12 cellular contexts compared by ENCODE assay signal in the genomic region with DNA sequence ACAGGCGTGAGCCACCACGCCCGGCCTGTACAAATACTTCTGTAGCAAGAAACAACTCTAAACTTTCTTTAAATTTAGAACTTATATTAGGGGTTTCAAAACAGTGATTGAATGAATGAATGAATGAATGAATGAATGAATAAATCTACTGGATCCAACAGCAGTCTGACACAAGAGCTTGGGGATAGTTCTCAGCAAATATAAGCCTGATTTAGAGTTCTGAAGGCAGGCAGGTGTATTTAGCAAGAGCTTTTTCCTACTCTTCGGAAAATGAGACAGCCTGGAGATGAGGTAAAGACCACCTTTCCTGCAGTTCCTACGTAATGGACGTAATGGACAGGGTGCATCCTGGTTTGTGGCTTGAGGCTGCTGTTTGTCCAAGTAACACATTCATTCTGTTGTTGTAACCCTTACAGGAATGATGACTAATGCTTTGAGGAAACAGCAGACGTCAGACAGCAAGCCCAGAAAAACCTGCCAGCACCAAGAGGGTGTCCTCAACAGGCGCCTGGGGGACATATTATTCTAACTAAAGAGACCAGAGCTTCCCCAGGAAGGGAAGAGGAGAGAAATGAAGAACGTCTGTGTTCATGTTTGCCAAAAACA.
DNase-seq lines count a peak whose midpoint lies in the region; ATAC-seq and TF ChIP-seq lines count a peak whose summit lies in the region.
"Had no signal": no experiment of that assay in that cellular context is flagged by ENCODE, and none has a peak within 500 bp of the region (broad histone marks: within the 10 kb centered on the region; RNA-seq: fewer than 3 reads in every experiment).

No MANE protein-coding gene starts in this region.

- no peaks in the 10 kb centered on the region for H3K4me1 ChIP-seq in GM23248 (ENCODE audit: insufficient read depth)

- H3K4me3 Mint-ChIP-seq in activated CD8-positive, alpha-beta memory T cell treated with anti-CD3 and anti-CD28 coated beads, Interleukin-2, amount 10 ng/mL, durations not matched to agents 7 days and 5 days = no peak overlapping the region
- H3K4me3 Mint-ChIP-seq: activated naive CD8-positive, alpha-beta T cell treated with anti-CD3 and anti-CD28 coated beads, Interleukin-2, amount 50 U/mL, for 24 hours had no signal

- no peak overlapping the region for H3K4me2 ChIP-seq in GM23248 (ENCODE audit: unreplicated experiment)

- H3K9ac ChIP-seq in GM23248 = no peak overlapping the region

- H3K4me3 ChIP-seq in GM23248 (no peak overlapping the region), fibroblast of the aortic adventitia (ENCODE audit: low read depth, low read length) (no peak overlapping the region), skeletal muscle cell (ENCODE audit: low read depth, low read length) (no peak overlapping the region), WERI-Rb-1 (ENCODE audit: low read depth, low read length) (no peak overlapping the region)
- H3K4me3 ChIP-seq: vagina had no signal

- H3K27ac ChIP-seq in GM23248 (no peak overlapping the region), WERI-Rb-1 (no peak overlapping the region)
- H3K27ac ChIP-seq: vagina had no signal

- in situ Hi-C loops in GM23248 (cut with MboI) = no loop called here

- no peaks in the 10 kb centered on the region for H3K9me2 ChIP-seq in GM23248 (ENCODE audit: insufficient read depth)

- DNase-seq in GM23248 (peak; percentile 32), fibroblast of the aortic adventitia (ENCODE audit: low read depth) (peak; percentile 73), skeletal muscle cell (ENCODE audit: low read depth) (peak; percentile 64), WERI-Rb-1 (no peak), NCI-H524 treated with DMSO at 0.1 percent for 48 hours (lab: John Stamatoyannopoulos, UW) (no peak)
- DNase-seq in activated CD8-positive, alpha-beta memory T cell treated with anti-CD3 and anti-CD28 coated beads, Interleukin-2, amount 10 ng/mL, durations not matched to agents 7 days and 5 days = no peak
- DNase-seq: activated naive CD8-positive, alpha-beta T cell treated with anti-CD3 and anti-CD28 coated beads, Interleukin-2, amount 50 U/mL, for 24 hours; left colon; NCI-H1417 had no signal

- H3K4me1 Mint-ChIP-seq in activated CD8-positive, alpha-beta memory T cell treated with anti-CD3 and anti-CD28 coated beads, Interleukin-2, amount 10 ng/mL, durations not matched to agents 7 days and 5 days = peaks cover 2% of the 10 kb centered on the region
- H3K4me1 Mint-ChIP-seq: activated naive CD8-positive, alpha-beta T cell treated with anti-CD3 and anti-CD28 coated beads, Interleukin-2, amount 50 U/mL, for 24 hours had no signal

- TF ChIP-seq CTCF in fibroblast of the aortic adventitia (IDR thresholded peaks at IDR 0.05; ENCODE audit: insufficient read depth, low read length) = no peak
- TF ChIP-seq CTCF in WERI-Rb-1 (IDR thresholded peaks at IDR 0.05; ENCODE audit: low read depth, low read length) = no peak

- H3K9me3 Mint-ChIP-seq in activated CD8-positive, alpha-beta memory T cell treated with anti-CD3 and anti-CD28 coated beads, Interleukin-2, amount 10 ng/mL, durations not matched to agents 7 days and 5 days (ENCODE audit: low read depth) = peaks cover 3% of the 10 kb centered on the region
- H3K9me3 Mint-ChIP-seq: activated naive CD8-positive, alpha-beta T cell treated with anti-CD3 and anti-CD28 coated beads, Interleukin-2, amount 50 U/mL, for 24 hours had no signal

- peak; percentile 72 for ATAC-seq in SK-N-SH treated with all-trans-retinoic acid at 6 μM for 48 hours
- no peak for ATAC-seq in GM21576 (IDR thresholded peaks at IDR 0.05; ENCODE audit: unreplicated experiment)
- ATAC-seq in activated CD8-positive, alpha-beta memory T cell treated with anti-CD3 and anti-CD28 coated beads, Interleukin-2, amount 10 ng/mL, durations not matched to agents 7 days and 5 days = no peak
- ATAC-seq: activated naive CD8-positive, alpha-beta T cell treated with anti-CD3 and anti-CD28 coated beads, Interleukin-2, amount 50 U/mL, for 24 hours; left colon had no signal

- no peaks in the 10 kb centered on the region for H4K20me1 ChIP-seq in GM23248 (ENCODE audit: insufficient read depth)

- H3K9me3 ChIP-seq in GM23248 (ENCODE audit: low read depth) (no peaks in the 10 kb centered on the region), WERI-Rb-1 (ENCODE audit: severe bottlenecking) (no peaks in the 10 kb centered on the region)
- H3K9me3 ChIP-seq: vagina had no signal

- H2AFZ ChIP-seq in GM23248 = no peak overlapping the region

- 39 to 44% methylated on average over 9 of the region's 9 CpGs for WGBS in GM23248 (ENCODE audit: low coverage in 1 of 2, low lambda C conversion rate in 2 of 2, missing lambda C conversion rate in 2 of 2), 2 experiments

- H3K27ac Mint-ChIP-seq in activated CD8-positive, alpha-beta memory T cell treated with anti-CD3 and anti-CD28 coated beads, Interleukin-2, amount 10 ng/mL, durations not matched to agents 7 days and 5 days = no peak overlapping the region
- H3K27ac Mint-ChIP-seq: activated naive CD8-positive, alpha-beta T cell treated with anti-CD3 and anti-CD28 coated beads, Interleukin-2, amount 50 U/mL, for 24 hours had no signal

- no peaks in the 10 kb centered on the region for H3F3A ChIP-seq in GM23248 (ENCODE audit: insufficient read depth)

- CTCF ChIA-PET in activated CD8-positive, alpha-beta memory T cell treated with anti-CD3 and anti-CD28 coated beads, Interleukin-2, amount 10 ng/mL, durations not matched to agents 7 days and 5 days (lab: Charles Lee) = no interaction called here

- no peaks in the 10 kb centered on the region for H3K36me3 ChIP-seq in GM23248 (ENCODE audit: low read depth)
- no peaks in the 10 kb centered on the region for H3K36me3 ChIP-seq in WERI-Rb-1
- H3K36me3 ChIP-seq: vagina had no signal

- H3K27me3 ChIP-seq in GM23248 (replicated peaks; ENCODE audit: insufficient read depth) (no peaks in the 10 kb centered on the region), WERI-Rb-1 (ENCODE audit: insufficient read depth, low read depth, severe bottlenecking) (no peaks in the 10 kb centered on the region)
- H3K27me3 ChIP-seq: vagina had no signal

- no peaks in the 10 kb centered on the region for H3K79me2 ChIP-seq in GM23248 (ENCODE audit: insufficient read depth)

- H3K36me3 Mint-ChIP-seq in activated CD8-positive, alpha-beta memory T cell treated with anti-CD3 and anti-CD28 coated beads, Interleukin-2, amount 10 ng/mL, durations not matched to agents 7 days and 5 days = no peaks in the 10 kb centered on the region

- no peaks in the 10 kb centered on the region for H3K27me3 Mint-ChIP-seq in activated CD8-positive, alpha-beta memory T cell treated with anti-CD3 and anti-CD28 coated beads, Interleukin-2, amount 10 ng/mL, durations not matched to agents 7 days and 5 days
- H3K27me3 Mint-ChIP-seq: activated naive CD8-positive, alpha-beta T cell treated with anti-CD3 and anti-CD28 coated beads, Interleukin-2, amount 50 U/mL, for 24 hours had no signal

TF ChIP-seq in SK-N-SH treated with all-trans-retinoic acid at 6 μM for 48 hours, 23 proteins besides CTCF, POLR2A, EP300 and RAD21:
- TF ChIP-seq ISL1 (CRISPR knock-in tag; IDR thresholded peaks at IDR 0.05) (no peak), TOX (CRISPR knock-in tag; IDR thresholded peaks at IDR 0.05; ENCODE audit: borderline replicate concordance) (peak; percentile 14; the same call in 1 of the 2 replicates)

Comparison
In these comparisons a context has a peak if more than half of its experiments do, and no peak if none do; other contexts are left out.
1. DNase-seq: peak in GM23248 (single experiment), fibroblast of the aortic adventitia (single experiment) and skeletal muscle cell (single experiment); none in WERI-Rb-1 (single experiment), NCI-H524 treated with DMSO at 0.1 percent for 48 hours (single experiment) and activated CD8-positive, alpha-beta memory T cell treated with anti-CD3 and anti-CD28 coated beads, Interleukin-2, amount 10 ng/mL, durations not matched to agents 7 days and 5 days (single experiment).